ENCODE assay signal across 8 cellular contexts in the genomic region with DNA sequence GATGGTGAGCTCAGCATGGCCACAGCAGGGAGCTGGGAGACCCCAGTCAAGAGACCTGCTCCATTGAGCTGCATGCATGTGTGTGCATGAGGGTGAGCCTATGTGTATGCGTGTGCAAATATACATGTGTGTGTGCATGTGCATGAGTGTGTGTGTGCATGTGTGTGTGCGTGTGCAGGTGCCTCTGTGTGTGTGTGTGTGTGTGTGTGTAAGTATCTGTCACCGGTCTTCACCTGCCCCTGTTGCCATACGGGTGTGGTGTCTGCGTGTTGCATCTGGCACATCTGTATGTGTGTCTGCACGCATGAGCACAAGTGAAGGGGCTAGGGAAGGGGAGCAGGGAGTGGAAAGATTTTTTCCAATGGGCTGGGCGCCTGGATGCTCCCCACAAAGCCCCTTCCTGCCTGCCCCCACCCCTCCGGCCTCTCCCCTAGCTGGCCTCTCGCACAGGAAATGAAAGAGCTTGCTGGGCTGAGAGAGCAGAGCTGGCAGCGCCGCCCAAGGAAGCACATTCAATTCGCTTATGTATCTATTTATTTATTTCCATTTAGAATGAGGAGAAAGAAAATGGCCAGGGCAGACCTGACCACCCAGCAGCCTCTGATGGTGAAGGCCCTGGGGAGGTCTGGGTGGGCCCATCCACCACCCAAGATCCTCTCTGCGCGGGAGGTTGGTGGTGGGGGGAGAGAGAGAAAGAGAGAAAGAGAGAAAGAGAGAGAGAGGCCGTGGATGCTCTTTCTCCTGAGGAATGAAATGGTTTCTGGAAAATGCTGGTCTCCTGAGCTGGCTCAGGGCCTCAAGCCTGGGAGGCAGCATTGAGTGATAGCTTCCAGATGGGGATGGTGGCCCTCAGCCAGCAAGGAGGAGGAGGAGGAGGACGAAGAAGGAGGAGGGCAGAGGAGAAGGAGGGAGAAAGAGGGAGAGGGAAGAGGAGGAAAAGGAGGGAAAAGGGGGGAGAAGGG. TPM values are rescaled to one million over a fixed set of nuclear protein-coding genes. Genes with fewer than 3 reads are reported as not detected.
DNase-seq lines count a peak whose midpoint lies in the region; ATAC-seq and TF ChIP-seq lines count a peak whose summit lies in the region.

No MANE protein-coding gene starts in this region.

- peaks cover 7% of the 10 kb centered on the region for H3K4me1 Mint-ChIP-seq in GM23338
- peaks cover 21% of the 10 kb centered on the region for H3K4me1 Mint-ChIP-seq in activated T-cell treated with anti-CD3 and anti-CD28 coated beads, Interleukin-2, amount 50 U/mL, for 72 hours (ENCODE audit: low read depth)

- H3K4me3 ChIP-seq in GM23338 (no peak overlapping the region), left ventricle myocardium inferior (peak overlapping the region; percentile 67), smooth muscle cell (peak overlapping the region; percentile 24)

- no peak overlapping the region for H3K27ac Mint-ChIP-seq in GM23338
- peak overlapping the region; percentile 100 for H3K27ac Mint-ChIP-seq in activated T-cell treated with anti-CD3 and anti-CD28 coated beads, Interleukin-2, amount 50 U/mL, for 72 hours

- H3K4me2 ChIP-seq in GM23338 (no peak overlapping the region), smooth muscle cell (peak overlapping the region; percentile 69)

- DNase-seq in GM23338 (ENCODE audit: low spot score) (no peak), left ventricle myocardium inferior (peak; percentile 84), smooth muscle cell (lab: John Stamatoyannopoulos, UW; ENCODE audit: unreplicated experiment) (no peak), foreskin melanocyte (no peak), KBM-7 (no peak), DMS153 (lab: John Stamatoyannopoulos, UW) (no peak)
- DNase-seq in activated T-cell treated with anti-CD3 and anti-CD28 coated beads, Interleukin-2, amount 50 U/mL, for 72 hours = peak; percentile 20 to 52

- no peak overlapping the region for H3K27ac ChIP-seq in GM23338 (ENCODE audit: low read depth)
- peak overlapping the region; percentile 96 for H3K27ac ChIP-seq in left ventricle myocardium inferior (replicated peaks)
- peak overlapping the region; percentile 49 for H3K27ac ChIP-seq in smooth muscle cell (ENCODE audit: low read depth)

- no peak overlapping the region for H3K4me3 Mint-ChIP-seq in GM23338
- H3K4me3 Mint-ChIP-seq in activated T-cell treated with anti-CD3 and anti-CD28 coated beads, Interleukin-2, amount 50 U/mL, for 72 hours = peak overlapping the region; percentile 75 to 98

- in situ Hi-C loops in KBM-7 (cut with MboI; ENCODE audit: low pct_unique_long_range_greater_than_20kb, low sequenced_read_pairs) = no loop called here

- no peaks in the 10 kb centered on the region for H3K27me3 ChIP-seq in GM23338 (ENCODE audit: insufficient read depth)
- H3K27me3 ChIP-seq in left ventricle myocardium inferior (ENCODE audit: low read depth) = no peaks in the 10 kb centered on the region
- no peaks in the 10 kb centered on the region for H3K27me3 ChIP-seq in smooth muscle cell (ENCODE audit: low read depth)

- H3K36me3 ChIP-seq in GM23338 (ENCODE audit: insufficient read depth) (no peaks in the 10 kb centered on the region), left ventricle myocardium inferior (no peaks in the 10 kb centered on the region), smooth muscle cell (ENCODE audit: low read depth) (no peaks in the 10 kb centered on the region)

- intact Hi-C loops in left ventricle myocardium inferior (cut with micrococcal nuclease) = loop anchor here (5.0 kb wide), 1 partner anchor 116 kb away; no protein-coding TSS in a partner anchor

- H3F3A ChIP-seq in GM23338 (replicated peaks; ENCODE audit: low read depth) (no peaks in the 10 kb centered on the region), smooth muscle cell (ENCODE audit: low read depth) (no peaks in the 10 kb centered on the region)

- no peak for TF ChIP-seq CTCF in GM23338 (conservative IDR thresholded peaks at IDR 0.05; ENCODE audit: low read depth in 2 of 2)
- no peak for TF ChIP-seq CTCF in left ventricle myocardium inferior (IDR thresholded peaks at IDR 0.05; ENCODE audit: borderline replicate concordance)
- TF ChIP-seq CTCF in smooth muscle cell (IDR thresholded peaks at IDR 0.05; ENCODE audit: borderline replicate concordance, insufficient read depth, poor library complexity, severe bottlenecking) = no peak

- ATAC-seq in GM23338 (no peak), GM21447 (IDR thresholded peaks at IDR 0.05; ENCODE audit: unreplicated experiment) (no peak)
- ATAC-seq in activated T-cell treated with anti-CD3 and anti-CD28 coated beads, Interleukin-2, amount 50 U/mL, for 72 hours (replicated peaks in 1 of 2) = peak in 1 of 2 donors; percentile 19

- H4K20me1 ChIP-seq in GM23338 (replicated peaks; ENCODE audit: insufficient read depth) (no peaks in the 10 kb centered on the region), smooth muscle cell (ENCODE audit: low read depth) (no peaks in the 10 kb centered on the region)

- H3K27me3 Mint-ChIP-seq in GM23338 (ENCODE audit: insufficient read depth, low read depth, poor library complexity) = peaks cover 5% of the 10 kb centered on the region
- no peaks in the 10 kb centered on the region for H3K27me3 Mint-ChIP-seq in activated T-cell treated with anti-CD3 and anti-CD28 coated beads, Interleukin-2, amount 50 U/mL, for 72 hours (ENCODE audit: low read depth)

- WGBS in smooth muscle cell (ENCODE audit: low lambda C conversion rate) = 56% methylated on average over 15 of the region's 16 CpGs

- no peak overlapping the region for H3K9ac ChIP-seq in smooth muscle cell (ENCODE audit: low read depth)

- H3K9me3 ChIP-seq in left ventricle myocardium inferior (replicated peaks) = no peaks in the 10 kb centered on the region
- H3K9me3 ChIP-seq in smooth muscle cell (replicated peaks; ENCODE audit: low read depth) = no peaks in the 10 kb centered on the region

- H3K36me3 Mint-ChIP-seq in GM23338 (ENCODE audit: low read depth) = no peaks in the 10 kb centered on the region
- H3K36me3 Mint-ChIP-seq in activated T-cell treated with anti-CD3 and anti-CD28 coated beads, Interleukin-2, amount 50 U/mL, for 72 hours (ENCODE audit: insufficient read depth in 2 of 2) = peaks cover 0 to 2% of the 10 kb centered on the region in 2 donors

- H3K4me1 ChIP-seq in GM23338 (ENCODE audit: insufficient read depth) (no peaks in the 10 kb centered on the region), left ventricle myocardium inferior (peaks cover 36% of the 10 kb centered on the region), smooth muscle cell (ENCODE audit: low read depth) (peaks cover 7% of the 10 kb centered on the region)

- no peaks in the 10 kb centered on the region for H3K79me2 ChIP-seq in GM23338 (replicated peaks; ENCODE audit: insufficient read depth)
- H3K79me2 ChIP-seq in smooth muscle cell (ENCODE audit: low read depth) = no peaks in the 10 kb centered on the region

- no peaks in the 10 kb centered on the region for H3K9me2 ChIP-seq in GM23338 (ENCODE audit: insufficient read depth)

- H2AFZ ChIP-seq in GM23338 = 0 out of 2 replicates have a peak overlapping the region, but pooled peaks have one; percentile 38
- no peak overlapping the region for H2AFZ ChIP-seq in smooth muscle cell (ENCODE audit: low read depth)

- no peaks in the 10 kb centered on the region for H3K9me3 Mint-ChIP-seq in GM23338
- no peaks in the 10 kb centered on the region for H3K9me3 Mint-ChIP-seq in activated T-cell treated with anti-CD3 and anti-CD28 coated beads, Interleukin-2, amount 50 U/mL, for 72 hours

TF ChIP-seq in GM23338, 12 proteins besides CTCF, POLR2A, EP300 and RAD21 (continues in another document):
- TF ChIP-seq STAT1 (IDR thresholded peaks at IDR 0.05; ENCODE audit: unreplicated experiment) = no peak
- no peak for TF ChIP-seq JUNB (IDR thresholded peaks at IDR 0.05; ENCODE audit: unreplicated experiment)
- TF ChIP-seq ZNF331 (CRISPR knock-in tag; IDR thresholded peaks at IDR 0.05; ENCODE audit: low read depth) = no peak
- no peak for TF ChIP-seq ZNF114 (CRISPR knock-in tag; IDR thresholded peaks at IDR 0.05)
- TF ChIP-seq CREB1 (CRISPR knock-in tag; IDR thresholded peaks at IDR 0.05; ENCODE audit: low read depth) = no peak
- TF ChIP-seq NANOG (IDR thresholded peaks at IDR 0.05; ENCODE audit: borderline replicate concordance) = no peak
- no peak for TF ChIP-seq EZH2phosphoT487 (IDR thresholded peaks at IDR 0.05; ENCODE audit: unreplicated experiment)

RNA-seq across cellular contexts. Expression of gene TSPAN32, which starts 4.3 kb away (rescaled TPM):
- not detected in 2 replicates for total RNA-seq in GM23338 (2014; rRNA removed; shearing (Covaris generic))
- polyA plus RNA-seq in GM23338 (2016; fragmentation: Nextera tagmentation; extraction: Ambion mirVana) (not detected in 2 replicates), smooth muscle cell (0.91 TPM in 1 of 2 replicates, not detected in the other)
- 10 to 100 TPM in 1 of 2 donors, 1 to 10 TPM in 1; 8.6 to 10.2 TPM for total RNA-seq in activated T-cell treated with anti-CD3 and anti-CD28 coated beads, Interleukin-2, amount 50 U/mL, for 72 hours
- total RNA-seq in left ventricle myocardium inferior (27.1 TPM), smooth muscle cell (not detected in 2 replicates)

RNA-seq across cellular contexts. Expression of gene C11orf21, which starts 4.4 kb away (rescaled TPM):
- total RNA-seq in GM23338 (2014; rRNA removed; shearing (Covaris generic)) = not detected in 2 replicates
- polyA plus RNA-seq in GM23338 (2016; fragmentation: Nextera tagmentation; extraction: Ambion mirVana) (not detected in 2 replicates), smooth muscle cell (not detected in 2 replicates)
- total RNA-seq in activated T-cell treated with anti-CD3 and anti-CD28 coated beads, Interleukin-2, amount 50 U/mL, for 72 hours = 10 to 100 TPM; 13.6 to 16.6 TPM
- total RNA-seq in left ventricle myocardium inferior (36.0 TPM), smooth muscle cell (not detected in 2 replicates)

RNA-seq across cellular contexts. Expression of gene ASCL2, which starts 35.8 kb away (rescaled TPM):
- total RNA-seq in GM23338 (2014; rRNA removed; shearing (Covaris generic)) = 1.6 and 2.6 TPM in 2 replicates
- 0.57 and 0.73 TPM in 2 replicates for polyA plus RNA-seq in GM23338 (2016; fragmentation: Nextera tagmentation; extraction: Ambion mirVana)
- total RNA-seq in activated T-cell treated with anti-CD3 and anti-CD28 coated beads, Interleukin-2, amount 50 U/mL, for 72 hours = 1 to 10 TPM in 1 of 2 donors, under 1 TPM in 1; 0.38 to 1.7 TPM
- not detected for total RNA-seq in left ventricle myocardium inferior
- 3.0 TPM in 1 of 2 replicates, not detected in the other for total RNA-seq in smooth muscle cell
- 0.33 TPM in 1 of 2 replicates, not detected in the other for polyA plus RNA-seq in smooth muscle cell

Comparison
In these comparisons a context has a peak if more than half of its experiments do, and no peak if none do; other contexts are left out.
1. DNase-seq: peak in activated T-cell treated with anti-CD3 and anti-CD28 coated beads, Interleukin-2, amount 50 U/mL, for 72 hours (2 of 2) and left ventricle myocardium inferior (single experiment); none in GM23338 (single experiment), smooth muscle cell (single experiment), foreskin melanocyte (single experiment), KBM-7 (single experiment) and DMS153 (single experiment).
2. RNA of gene C11orf21, which starts 4.4 kb away (total RNA-seq): 36.0 TPM in left ventricle myocardium inferior (single experiment) and 13.6 to 16.6 TPM in activated T-cell treated with anti-CD3 and anti-CD28 coated beads, Interleukin-2, amount 50 U/mL, for 72 hours; not detected in GM23338 and not detected in smooth muscle cell; every median in the first group is over 10 times any median in the second.